ENCODE assay signal across 12 cellular contexts in genomic region chr9:120902286-120902685, GRCh38. TPM values are rescaled to one million over a fixed set of nuclear protein-coding genes. Genes with fewer than 3 reads are reported as not detected.
DNase-seq lines count a peak whose midpoint lies in the region; ATAC-seq and TF ChIP-seq lines count a peak whose summit lies in the region.
"Had no signal": no experiment of that assay in that cellular context is flagged by ENCODE, and none has a peak within 500 bp of the region (broad histone marks: within the 10 kb centered on the region; RNA-seq: fewer than 3 reads in every experiment).

No MANE protein-coding gene starts in this region.

- TF ChIP-seq CTCF in Loucy (conservative IDR thresholded peaks at IDR 0.05; ENCODE audit: low read length) (no peak), uterus (IDR thresholded peaks at IDR 0.05) (no peak)

- H2AFZ ChIP-seq in Loucy (ENCODE audit: low read length): no peak overlapping the region

- H3K4me2 ChIP-seq in Loucy (ENCODE audit: low read depth, low read length, poor library complexity, severe bottlenecking): peak overlapping the region; percentile 8

- H3K27ac ChIP-seq in uterus: no peak overlapping the region
- H3K27ac ChIP-seq: foreskin keratinocyte had no signal

- no peaks in the 10 kb centered on the region for H3K27me3 Mint-ChIP-seq in activated CD4-positive, alpha-beta T cell treated with anti-CD3 and anti-CD28 coated beads for 36 hours
- no peaks in the 10 kb centered on the region for H3K27me3 Mint-ChIP-seq in activated naive CD8-positive, alpha-beta T cell
- no peaks in the 10 kb centered on the region for H3K27me3 Mint-ChIP-seq in stimulated activated memory B cell treated with anti-CD40 and anti-IgM and Interleukin-4, amounts not matched to agents 10 μg/mL and 1 μg/mL and 100 μg/mL, for 72 hours

- no peak for DNase-seq in activated CD4-positive, alpha-beta T cell treated with anti-CD3 and anti-CD28 coated beads for 36 hours
- no peak for DNase-seq in activated CD4-positive, alpha-beta T cell treated with anti-CD3 and anti-CD28 coated beads for 48 hours
- no peak for DNase-seq in uterus
- DNase-seq in mucosa of gallbladder (ENCODE audit: low spot score): no peak
- DNase-seq: foreskin keratinocyte; NCI-H774; stimulated activated CD4-positive, alpha-beta T cell treated with anti-CD3 and anti-CD28 coated beads, Interleukin-15, amount 100 ng/mL, for 24 hours had no signal

- H3F3A ChIP-seq in Loucy (ENCODE audit: low read depth): no peaks in the 10 kb centered on the region

- H3K9ac ChIP-seq in Loucy (ENCODE audit: low read depth, low read length, poor library complexity, severe bottlenecking): peak overlapping the region; percentile 35

- H3K36me3 ChIP-seq in Loucy (ENCODE audit: insufficient read depth, low read length) (no peaks in the 10 kb centered on the region), uterus (no peaks in the 10 kb centered on the region)

- H3K27ac Mint-ChIP-seq in activated CD4-positive, alpha-beta T cell treated with anti-CD3 and anti-CD28 coated beads for 36 hours: peak overlapping the region; percentile 86
- H3K27ac Mint-ChIP-seq in activated naive CD8-positive, alpha-beta T cell: peak overlapping the region; percentile 97
- H3K27ac Mint-ChIP-seq in stimulated activated memory B cell treated with anti-CD40 and anti-IgM and Interleukin-4, amounts not matched to agents 10 μg/mL and 1 μg/mL and 100 μg/mL, for 72 hours: peak overlapping the region; percentile 78
- H3K27ac Mint-ChIP-seq: nephron had no signal

- intact Hi-C loops in activated CD4-positive, alpha-beta T cell treated with anti-CD3 and anti-CD28 coated beads for 36 hours (cut with DNase I, micrococcal nuclease): no loop called here
- intact Hi-C loops in uterus (cut with DNase I; ENCODE audit: low total_unique reads): no loop called here

- H3K9me3 ChIP-seq in Loucy (ENCODE audit: insufficient read depth, low read depth, low read length) (no peaks in the 10 kb centered on the region), uterus (no peaks in the 10 kb centered on the region)

- peaks cover 89% of the 10 kb centered on the region for H3K4me1 Mint-ChIP-seq in activated CD4-positive, alpha-beta T cell treated with anti-CD3 and anti-CD28 coated beads for 36 hours
- peaks cover 90% of the 10 kb centered on the region for H3K4me1 Mint-ChIP-seq in activated naive CD8-positive, alpha-beta T cell (ENCODE audit: low read depth)
- H3K4me1 Mint-ChIP-seq in stimulated activated memory B cell treated with anti-CD40 and anti-IgM and Interleukin-4, amounts not matched to agents 10 μg/mL and 1 μg/mL and 100 μg/mL, for 72 hours: peaks cover 75% of the 10 kb centered on the region
- H3K4me1 Mint-ChIP-seq: nephron had no signal

- H3K4me3 Mint-ChIP-seq in activated CD4-positive, alpha-beta T cell treated with anti-CD3 and anti-CD28 coated beads for 36 hours: no peak overlapping the region
- peak overlapping the region; percentile 46 for H3K4me3 Mint-ChIP-seq in activated naive CD8-positive, alpha-beta T cell
- no peak overlapping the region for H3K4me3 Mint-ChIP-seq in stimulated activated memory B cell treated with anti-CD40 and anti-IgM and Interleukin-4, amounts not matched to agents 10 μg/mL and 1 μg/mL and 100 μg/mL, for 72 hours
- H3K4me3 Mint-ChIP-seq: nephron had no signal

- no peaks in the 10 kb centered on the region for H4K20me1 ChIP-seq in Loucy (ENCODE audit: insufficient read depth, low read length, poor library complexity, severe bottlenecking)

- H3K27me3 ChIP-seq in Loucy (ENCODE audit: insufficient read depth, low read length, poor library complexity, severe bottlenecking): no peaks in the 10 kb centered on the region
- H3K27me3 ChIP-seq in uterus: no peaks in the 10 kb centered on the region

- no peaks in the 10 kb centered on the region for H3K79me2 ChIP-seq in Loucy (ENCODE audit: insufficient read depth, low read length)

- H3K36me3 Mint-ChIP-seq in activated CD4-positive, alpha-beta T cell treated with anti-CD3 and anti-CD28 coated beads for 36 hours (ENCODE audit: low read depth): peaks cover 75% of the 10 kb centered on the region
- peaks cover 18% of the 10 kb centered on the region for H3K36me3 Mint-ChIP-seq in activated naive CD8-positive, alpha-beta T cell
- peaks cover 49% of the 10 kb centered on the region for H3K36me3 Mint-ChIP-seq in stimulated activated memory B cell treated with anti-CD40 and anti-IgM and Interleukin-4, amounts not matched to agents 10 μg/mL and 1 μg/mL and 100 μg/mL, for 72 hours

- TF ChIP-seq POLR2A in uterus (IDR thresholded peaks at IDR 0.05): no peak

- no peaks in the 10 kb centered on the region for H3K9me2 ChIP-seq in Loucy (replicated peaks; ENCODE audit: low read depth, low read length)

- H3K4me1 ChIP-seq in Loucy (ENCODE audit: insufficient read depth, low read length, poor library complexity, severe bottlenecking) (peaks cover 78% of the 10 kb centered on the region), uterus (no peaks in the 10 kb centered on the region)
- H3K4me1 ChIP-seq: foreskin keratinocyte had no signal

- POLR2A ChIA-PET in activated CD4-positive, alpha-beta T cell treated with anti-CD3 and anti-CD28 coated beads for 36 hours (lab: Charles Lee): interaction anchor here (0.8 to 1.5 kb wide), 4 partner anchors 14 to 170 kb away, joined by 3 to 5 read pairs (median 4); no protein-coding TSS in a partner anchor

- H3K4me3 ChIP-seq in Loucy (ENCODE audit: low read length, poor library complexity, severe bottlenecking) (no peak overlapping the region), uterus (no peak overlapping the region)

- CTCF ChIA-PET in activated CD4-positive, alpha-beta T cell treated with anti-CD3 and anti-CD28 coated beads for 36 hours (lab: Charles Lee): interaction anchor here (0.6 to 1.7 kb wide), 5 partner anchors 14 to 220 kb away, joined by 3 to 4 read pairs (median 3); no protein-coding TSS in a partner anchor

- H3K9me3 Mint-ChIP-seq in activated CD4-positive, alpha-beta T cell treated with anti-CD3 and anti-CD28 coated beads for 36 hours (ENCODE audit: low read depth): no peaks in the 10 kb centered on the region
- no peaks in the 10 kb centered on the region for H3K9me3 Mint-ChIP-seq in activated naive CD8-positive, alpha-beta T cell (ENCODE audit: low read depth)
- H3K9me3 Mint-ChIP-seq in stimulated activated memory B cell treated with anti-CD40 and anti-IgM and Interleukin-4, amounts not matched to agents 10 μg/mL and 1 μg/mL and 100 μg/mL, for 72 hours: no peaks in the 10 kb centered on the region
- H3K9me3 Mint-ChIP-seq: nephron had no signal

- ATAC-seq in activated CD4-positive, alpha-beta T cell treated with anti-CD3 and anti-CD28 coated beads for 36 hours: no peak
- no peak for ATAC-seq in stimulated activated memory B cell treated with anti-CD40 and anti-IgM and Interleukin-4, amounts not matched to agents 10 μg/mL and 1 μg/mL and 100 μg/mL, for 72 hours
- no peak for ATAC-seq in SK-N-SH treated with all-trans-retinoic acid at 6 μM for 48 hours
- ATAC-seq: foreskin keratinocyte had no signal

TF ChIP-seq in SK-N-SH treated with all-trans-retinoic acid at 6 μM for 48 hours, 23 proteins besides CTCF, POLR2A, EP300 and RAD21 (continues in another document):
- TF ChIP-seq ZNF8 (CRISPR knock-in tag; IDR thresholded peaks at IDR 0.05): no peak
- no peak for TF ChIP-seq GLIS3 (CRISPR knock-in tag; IDR thresholded peaks at IDR 0.05)
- TF ChIP-seq ZC3H10 (CRISPR knock-in tag; IDR thresholded peaks at IDR 0.05): no peak
- no peak for TF ChIP-seq CREB5 (CRISPR knock-in tag; IDR thresholded peaks at IDR 0.05; ENCODE audit: low read depth)
- TF ChIP-seq PPARA (CRISPR knock-in tag; IDR thresholded peaks at IDR 0.05; ENCODE audit: borderline replicate concordance): no peak
- TF ChIP-seq OSR1 (CRISPR knock-in tag; IDR thresholded peaks at IDR 0.05): no peak
- TF ChIP-seq ZFP30 (CRISPR knock-in tag; IDR thresholded peaks at IDR 0.05): no peak
- no peak for TF ChIP-seq POU6F1 (CRISPR knock-in tag; IDR thresholded peaks at IDR 0.05; ENCODE audit: borderline replicate concordance, low read depth)
- no peak for TF ChIP-seq BACH2 (CRISPR knock-in tag; IDR thresholded peaks at IDR 0.05; ENCODE audit: borderline replicate concordance)
- TF ChIP-seq ZFP3 (CRISPR knock-in tag; IDR thresholded peaks at IDR 0.05): no peak
- TF ChIP-seq TOX (CRISPR knock-in tag; IDR thresholded peaks at IDR 0.05; ENCODE audit: borderline replicate concordance): no peak

RNA-seq across cellular contexts. Expression of gene TRAF1, which starts 24.3 kb away (rescaled TPM):
- total RNA-seq in activated CD4-positive, alpha-beta T cell treated with anti-CD3 and anti-CD28 coated beads for 36 hours: 100 to 1,000 TPM; 103 to 113 TPM
- total RNA-seq in uterus (1 to 10 TPM in 2 of 4 donors, under 1 TPM in 2; 0.51 to 8.7 (median 2.6) TPM), mucosa of gallbladder (7.9 TPM)

RNA-seq across cellular contexts. Expression of gene PHF19, which starts 25.3 kb away (rescaled TPM):
- total RNA-seq in activated CD4-positive, alpha-beta T cell treated with anti-CD3 and anti-CD28 coated beads for 36 hours: 100 to 1,000 TPM; 168 to 169 TPM
- total RNA-seq in uterus: 10 to 100 TPM; 12.6 to 76.3 (median 31.8) TPM
- total RNA-seq in mucosa of gallbladder: 25.9 TPM

RNA-seq across cellular contexts. Expression of gene PSMD5, which starts 59.6 kb away (rescaled TPM):
- 10 to 100 TPM; 53.5 to 58.3 TPM for total RNA-seq in activated CD4-positive, alpha-beta T cell treated with anti-CD3 and anti-CD28 coated beads for 36 hours
- 100 to 1,000 TPM in 1 of 4 donors, 10 to 100 TPM in 3; 20.9 to 181 (median 49.0) TPM for total RNA-seq in uterus
- total RNA-seq in mucosa of gallbladder: 65.1 TPM

Comparison
In these comparisons a context has a peak if more than half of its experiments do, and no peak if none do; other contexts are left out.
1. RNA of gene TRAF1, which starts 24.3 kb away (total RNA-seq): 103 to 113 TPM in activated CD4-positive, alpha-beta T cell treated with anti-CD3 and anti-CD28 coated beads for 36 hours; 7.9 TPM in mucosa of gallbladder (single experiment) and 0.51 to 8.7 TPM in uterus; every median in the first group is over 10 times any median in the second.
2. Peak in every context shown above with its lines, with median percentiles within 50 percentile points of each other: H3K27ac Mint-ChIP-seq.